ENCODE assay signal across 19 cellular contexts in genomic region chr4:89371614-89372013, GRCh38.
"Had no signal": no experiment of that assay in that cellular context is flagged by ENCODE, and none has a peak within 500 bp of the region (broad histone marks: within the 10 kb centered on the region; RNA-seq: fewer than 3 reads in every experiment).

No MANE protein-coding gene starts in this region.

- H3K4me1 ChIP-seq: right atrium auricular region, stomach, tibial nerve, vagina had no signal

- ATAC-seq: mucosa of descending colon; naive thymus-derived CD4-positive, alpha-beta T cell; natural killer cell treated with Interleukin-12 subunit alpha and Interleukin-12 subunit beta and Interleukin-15 and Interleukin-18, amount 100 ng/mL, for 72 hours; sciatic nerve; stimulated activated naive B cell treated with anti-CD40 and anti-IgM and Interleukin-4, amounts not matched to agents 10 μg/mL and 1 μg/mL and 100 μg/mL, for 72 hours; stimulated activated naive CD8-positive, alpha-beta T cell treated with anti-CD3 and anti-CD28 coated beads, Interleukin-15, Interleukin-2, amounts not matched to agents 100 U/mL and 50 U/mL, for 24 hours had no signal

- DNase-seq: immature natural killer cell; midbrain; mucosa of descending colon; naive thymus-derived CD4-positive, alpha-beta T cell; ovary; stimulated activated CD4-positive, alpha-beta T cell treated with anti-CD3 and anti-CD28 coated beads, Interleukin-12 subunit alpha, Interleukin-12 subunit beta, amount 100 ng/mL, for 4 hours; stimulated activated CD4-positive, alpha-beta T cell treated with anti-CD3 and anti-CD28 coated beads, Interleukin-15, amount 100 ng/mL, for 24 hours; stimulated activated CD4-positive, alpha-beta T cell treated with anti-CD3 and anti-CD28 coated beads, Interleukin-2, amount 100 ng/mL, for 24 hours; stimulated activated CD4-positive, alpha-beta T cell treated with anti-CD3 and anti-CD28 coated beads, Interleukin-4, amount 100 ng/mL, for 1 hour; stimulated activated naive B cell treated with anti-CD40 and anti-IgM and Interleukin-4, amounts not matched to agents 10 μg/mL and 1 μg/mL and 100 μg/mL, for 72 hours; stimulated activated naive CD8-positive, alpha-beta T cell treated with anti-CD3 and anti-CD28 coated beads, Interleukin-15, Interleukin-2, amounts not matched to agents 100 U/mL and 50 U/mL, for 24 hours; stomach had no signal

- H3K27me3 ChIP-seq: ovary, right atrium auricular region, stomach, tibial nerve, vagina had no signal

- H3K9me3 ChIP-seq: mucosa of descending colon, ovary, right atrium auricular region, stomach, thoracic aorta, tibial nerve, vagina had no signal

- H3K27ac ChIP-seq: ovary, right atrium auricular region, skin epidermis, stomach, thoracic aorta, tibial nerve, vagina had no signal

- H3K36me3 ChIP-seq: ovary, right atrium auricular region, stomach, thoracic aorta, tibial nerve, vagina had no signal

- H3K4me3 ChIP-seq: mucosa of descending colon, ovary, right atrium auricular region, skin epidermis, stomach, thoracic aorta, tibial nerve, vagina had no signal
